In the genomic region with DNA sequence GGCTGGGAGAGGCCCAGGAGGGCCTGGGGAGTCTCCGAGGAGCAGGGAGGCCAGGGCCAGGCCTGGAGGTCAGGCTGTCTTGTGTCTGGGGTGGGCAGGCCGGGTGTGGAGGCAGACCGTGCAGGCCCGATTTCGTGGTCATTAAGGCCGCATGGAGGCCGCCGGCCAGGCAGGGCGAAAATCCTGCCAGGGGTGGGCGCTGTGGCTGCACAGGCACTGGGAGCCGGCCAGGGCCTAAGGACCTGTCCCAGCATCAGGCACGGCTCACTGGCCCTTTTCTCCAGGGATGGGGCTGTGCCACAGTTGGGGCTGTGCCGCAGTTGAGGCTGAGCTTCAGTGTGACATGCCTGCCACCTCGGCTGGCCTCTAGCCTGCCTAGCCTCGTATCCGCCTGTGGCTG, we compare ENCODE assay signal across 1 cellular context.
TF ChIP-seq lines count a peak whose summit lies in the region.

No MANE protein-coding gene starts in this region.

TF ChIP-seq in HepG2, 621 proteins besides CTCF, POLR2A, EP300 and RAD21 (continued from another document):
- TF ChIP-seq, protein P1, sequence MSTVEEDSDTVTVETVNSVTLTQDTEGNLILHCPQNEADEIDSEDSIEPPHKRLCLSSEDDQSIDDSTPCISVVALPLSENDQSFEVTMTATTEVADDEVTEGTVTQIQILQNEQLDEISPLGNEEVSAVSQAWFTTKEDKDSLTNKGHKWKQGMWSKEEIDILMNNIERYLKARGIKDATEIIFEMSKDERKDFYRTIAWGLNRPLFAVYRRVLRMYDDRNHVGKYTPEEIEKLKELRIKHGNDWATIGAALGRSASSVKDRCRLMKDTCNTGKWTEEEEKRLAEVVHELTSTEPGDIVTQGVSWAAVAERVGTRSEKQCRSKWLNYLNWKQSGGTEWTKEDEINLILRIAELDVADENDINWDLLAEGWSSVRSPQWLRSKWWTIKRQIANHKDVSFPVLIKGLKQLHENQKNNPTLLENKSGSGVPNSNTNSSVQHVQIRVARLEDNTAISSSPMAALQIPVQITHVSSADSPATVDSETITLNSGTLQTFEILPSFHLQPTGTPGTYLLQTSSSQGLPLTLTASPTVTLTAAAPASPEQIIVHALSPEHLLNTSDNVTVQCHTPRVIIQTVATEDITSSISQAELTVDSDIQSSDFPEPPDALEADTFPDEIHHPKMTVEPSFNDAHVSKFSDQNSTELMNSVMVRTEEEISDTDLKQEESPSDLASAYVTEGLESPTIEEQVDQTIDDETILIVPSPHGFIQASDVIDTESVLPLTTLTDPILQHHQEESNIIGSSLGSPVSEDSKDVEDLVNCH (CRISPR knock-in tag; IDR thresholded peaks at IDR 0.05), result no peak
- peak; percentile 84 for TF ChIP-seq ZBTB38 (CRISPR knock-in tag; IDR thresholded peaks at IDR 0.05)
- no peak for TF ChIP-seq GPBP1L1 (CRISPR knock-in tag; IDR thresholded peaks at IDR 0.05)
- TF ChIP-seq ZNF780A (CRISPR knock-in tag; IDR thresholded peaks at IDR 0.05), result no peak
- TF ChIP-seq ZNF512B (CRISPR knock-in tag; IDR thresholded peaks at IDR 0.05; ENCODE audit: borderline replicate concordance), result no peak
- 0 out of 2 replicates have a peak, but pooled peaks have one; percentile 22 for TF ChIP-seq MAX (IDR thresholded peaks at IDR 0.05)
- TF ChIP-seq, protein P2, sequence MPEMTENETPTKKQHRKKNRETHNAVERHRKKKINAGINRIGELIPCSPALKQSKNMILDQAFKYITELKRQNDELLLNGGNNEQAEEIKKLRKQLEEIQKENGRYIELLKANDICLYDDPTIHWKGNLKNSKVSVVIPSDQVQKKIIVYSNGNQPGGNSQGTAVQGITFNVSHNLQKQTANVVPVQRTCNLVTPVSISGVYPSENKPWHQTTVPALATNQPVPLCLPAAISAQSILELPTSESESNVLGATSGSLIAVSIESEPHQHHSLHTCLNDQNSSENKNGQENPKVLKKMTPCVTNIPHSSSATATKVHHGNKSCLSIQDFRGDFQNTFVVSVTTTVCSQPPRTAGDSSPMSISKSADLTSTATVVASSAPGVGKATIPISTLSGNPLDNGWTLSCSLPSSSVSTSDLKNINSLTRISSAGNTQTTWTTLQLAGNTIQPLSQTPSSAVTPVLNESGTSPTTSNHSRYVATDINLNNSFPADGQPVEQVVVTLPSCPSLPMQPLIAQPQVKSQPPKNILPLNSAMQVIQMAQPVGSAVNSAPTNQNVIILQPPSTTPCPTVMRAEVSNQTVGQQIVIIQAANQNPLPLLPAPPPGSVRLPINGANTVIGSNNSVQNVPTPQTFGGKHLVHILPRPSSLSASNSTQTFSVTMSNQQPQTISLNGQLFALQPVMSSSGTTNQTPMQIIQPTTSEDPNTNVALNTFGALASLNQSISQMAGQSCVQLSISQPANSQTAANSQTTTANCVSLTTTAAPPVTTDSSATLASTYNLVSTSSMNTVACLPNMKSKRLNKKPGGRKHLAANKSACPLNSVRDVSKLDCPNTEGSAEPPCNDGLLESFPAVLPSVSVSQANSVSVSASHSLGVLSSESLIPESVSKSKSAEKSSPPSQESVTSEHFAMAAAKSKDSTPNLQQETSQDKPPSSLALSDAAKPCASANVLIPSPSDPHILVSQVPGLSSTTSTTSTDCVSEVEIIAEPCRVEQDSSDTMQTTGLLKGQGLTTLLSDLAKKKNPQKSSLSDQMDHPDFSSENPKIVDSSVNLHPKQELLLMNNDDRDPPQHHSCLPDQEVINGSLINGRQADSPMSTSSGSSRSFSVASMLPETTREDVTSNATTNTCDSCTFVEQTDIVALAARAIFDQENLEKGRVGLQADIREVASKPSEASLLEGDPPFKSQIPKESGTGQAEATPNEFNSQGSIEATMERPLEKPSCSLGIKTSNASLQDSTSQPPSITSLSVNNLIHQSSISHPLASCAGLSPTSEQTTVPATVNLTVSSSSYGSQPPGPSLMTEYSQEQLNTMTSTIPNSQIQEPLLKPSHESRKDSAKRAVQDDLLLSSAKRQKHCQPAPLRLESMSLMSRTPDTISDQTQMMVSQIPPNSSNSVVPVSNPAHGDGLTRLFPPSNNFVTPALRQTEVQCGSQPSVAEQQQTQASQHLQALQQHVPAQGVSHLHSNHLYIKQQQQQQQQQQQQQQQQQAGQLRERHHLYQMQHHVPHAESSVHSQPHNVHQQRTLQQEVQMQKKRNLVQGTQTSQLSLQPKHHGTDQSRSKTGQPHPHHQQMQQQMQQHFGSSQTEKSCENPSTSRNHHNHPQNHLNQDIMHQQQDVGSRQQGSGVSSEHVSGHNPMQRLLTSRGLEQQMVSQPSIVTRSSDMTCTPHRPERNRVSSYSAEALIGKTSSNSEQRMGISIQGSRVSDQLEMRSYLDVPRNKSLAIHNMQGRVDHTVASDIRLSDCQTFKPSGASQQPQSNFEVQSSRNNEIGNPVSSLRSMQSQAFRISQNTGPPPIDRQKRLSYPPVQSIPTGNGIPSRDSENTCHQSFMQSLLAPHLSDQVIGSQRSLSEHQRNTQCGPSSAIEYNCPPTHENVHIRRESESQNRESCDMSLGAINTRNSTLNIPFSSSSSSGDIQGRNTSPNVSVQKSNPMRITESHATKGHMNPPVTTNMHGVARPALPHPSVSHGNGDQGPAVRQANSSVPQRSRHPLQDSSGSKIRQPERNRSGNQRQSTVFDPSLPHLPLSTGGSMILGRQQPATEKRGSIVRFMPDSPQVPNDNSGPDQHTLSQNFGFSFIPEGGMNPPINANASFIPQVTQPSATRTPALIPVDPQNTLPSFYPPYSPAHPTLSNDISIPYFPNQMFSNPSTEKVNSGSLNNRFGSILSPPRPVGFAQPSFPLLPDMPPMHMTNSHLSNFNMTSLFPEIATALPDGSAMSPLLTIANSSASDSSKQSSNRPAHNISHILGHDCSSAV (CRISPR knock-in tag; IDR thresholded peaks at IDR 0.05; ENCODE audit: borderline replicate concordance), result no peak
- TF ChIP-seq FOSL1 (CRISPR knock-in tag; IDR thresholded peaks at IDR 0.05; ENCODE audit: borderline replicate concordance), result no peak
- TF ChIP-seq MYC (CRISPR knock-in tag; IDR thresholded peaks at IDR 0.05; ENCODE audit: borderline replicate concordance), result 0 out of 2 replicates have a peak, but pooled peaks have one; percentile 18
- no peak for TF ChIP-seq KLF16 (CRISPR knock-in tag; IDR thresholded peaks at IDR 0.05)
